Comparison of ENCODE assay signal across 1 cellular context in the genomic region with DNA sequence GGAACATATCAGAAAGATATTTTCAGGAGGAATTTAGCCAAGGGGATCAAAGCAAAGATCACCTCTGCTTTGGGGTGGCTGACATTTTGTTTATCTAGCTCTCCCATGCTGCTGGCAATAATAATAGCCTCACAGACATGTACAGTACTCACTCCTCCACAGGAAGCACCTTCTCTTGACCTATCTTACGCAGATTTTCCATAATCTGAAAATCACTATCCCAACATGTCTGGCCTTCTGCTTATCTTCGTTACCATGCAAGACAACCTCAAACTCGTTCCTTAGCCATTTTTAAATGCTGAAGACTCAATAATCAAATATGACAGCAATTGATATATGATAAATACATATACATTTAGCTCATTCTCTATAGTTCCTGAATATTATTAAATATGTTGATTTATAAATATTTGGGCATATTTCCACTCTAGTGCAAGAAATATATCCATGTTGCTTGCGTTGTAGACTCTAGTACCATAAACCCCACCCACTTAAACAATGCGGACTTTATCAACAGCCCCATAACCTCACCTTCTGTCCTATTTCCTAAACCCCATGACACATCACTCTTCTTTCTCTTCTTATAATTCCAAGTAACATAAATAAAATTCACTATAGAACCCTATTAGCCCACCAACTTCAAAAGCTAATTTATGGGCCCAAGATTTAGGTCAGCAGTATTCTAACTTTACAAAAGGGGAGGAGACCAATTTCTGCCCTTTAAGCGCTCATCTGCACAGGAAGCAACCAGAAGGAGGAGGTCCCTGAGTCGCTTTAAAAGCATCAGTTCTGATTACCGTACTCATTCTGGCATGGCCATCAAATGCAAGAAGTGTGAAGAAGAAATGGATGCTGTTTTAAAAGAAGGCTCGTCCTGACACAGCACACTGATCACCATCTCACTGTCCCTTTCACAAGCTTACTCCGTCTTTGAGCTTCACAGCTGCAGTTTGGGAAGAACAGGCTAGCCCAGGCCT.
TF ChIP-seq lines count a peak whose summit lies in the region.

No MANE protein-coding gene starts in this region.

TF ChIP-seq in K562, 482 proteins besides CTCF, POLR2A, EP300 and RAD21 (continued from another document and continues in another):
- TF ChIP-seq TOE1 (IDR thresholded peaks at IDR 0.05; ENCODE audit: borderline replicate concordance) (no peak), TOE1 (CRISPR knock-in tag; IDR thresholded peaks at IDR 0.05; ENCODE audit: borderline replicate concordance, low read depth) (no peak), CREB5 (CRISPR knock-in tag; IDR thresholded peaks at IDR 0.05) (no peak), HLTF (IDR thresholded peaks at IDR 0.05) (no peak), ZNF785 (CRISPR knock-in tag; IDR thresholded peaks at IDR 0.05) (no peak), HES1 (IDR thresholded peaks at IDR 0.05; ENCODE audit: low read depth) (peak; percentile 58; the same call in 1 of the 2 replicates), CSDE1 (IDR thresholded peaks at IDR 0.05) (no peak), TRIM25 (IDR thresholded peaks at IDR 0.05; ENCODE audit: borderline replicate concordance) (no peak), HDAC3 (IDR thresholded peaks at IDR 0.05; ENCODE audit: borderline replicate concordance, partially characterized antibody) (peak; percentile 88), CBFA2T3 (IDR thresholded peaks at IDR 0.05) (peak; percentile 97), ZNF764 (CRISPR knock-in tag; IDR thresholded peaks at IDR 0.05; ENCODE audit: low read depth) (no peak), CTCFL (IDR thresholded peaks at IDR 0.05; ENCODE audit: borderline replicate concordance, insufficient read depth, low read depth, low read length, poor library complexity, severe bottlenecking) (no peak), GTF3C2 (IDR thresholded peaks at IDR 0.05; ENCODE audit: borderline replicate concordance, extremely low read depth, insufficient read length) (no peak), GATAD2B (IDR thresholded peaks at IDR 0.05; ENCODE audit: borderline replicate concordance) (peak; percentile 57; the same call in 1 of the 2 replicates), RBBP5 (IDR thresholded peaks at IDR 0.05; ENCODE audit: borderline replicate concordance, insufficient read depth, low read length, poor library complexity, severe bottlenecking) (no peak), KLF10 (CRISPR knock-in tag; IDR thresholded peaks at IDR 0.05) (no peak), ZNF395 (CRISPR knock-in tag; IDR thresholded peaks at IDR 0.05) (0 out of 2 replicates have a peak, but pooled peaks have one; percentile 50), ZNF408 (CRISPR knock-in tag; IDR thresholded peaks at IDR 0.05; ENCODE audit: low read depth) (no peak), KAT8 (IDR thresholded peaks at IDR 0.05; ENCODE audit: low read depth) (no peak), ZNF165 (CRISPR knock-in tag; IDR thresholded peaks at IDR 0.05; ENCODE audit: borderline replicate concordance) (no peak), EWSR1 (IDR thresholded peaks at IDR 0.05; ENCODE audit: borderline replicate concordance, low read depth, partially characterized antibody) (no peak), PTRF (tag; IDR thresholded peaks at IDR 0.05) (no peak), PML (IDR thresholded peaks at IDR 0.05; ENCODE audit: low read length) (peak; percentile 86), HNRNPUL1 (IDR thresholded peaks at IDR 0.05; ENCODE audit: low read length) (no peak), BRF2 (IDR thresholded peaks at IDR 0.05; ENCODE audit: borderline replicate concordance, insufficient read depth, insufficient read length) (no peak)
- TF ChIP-seq, protein P1, sequence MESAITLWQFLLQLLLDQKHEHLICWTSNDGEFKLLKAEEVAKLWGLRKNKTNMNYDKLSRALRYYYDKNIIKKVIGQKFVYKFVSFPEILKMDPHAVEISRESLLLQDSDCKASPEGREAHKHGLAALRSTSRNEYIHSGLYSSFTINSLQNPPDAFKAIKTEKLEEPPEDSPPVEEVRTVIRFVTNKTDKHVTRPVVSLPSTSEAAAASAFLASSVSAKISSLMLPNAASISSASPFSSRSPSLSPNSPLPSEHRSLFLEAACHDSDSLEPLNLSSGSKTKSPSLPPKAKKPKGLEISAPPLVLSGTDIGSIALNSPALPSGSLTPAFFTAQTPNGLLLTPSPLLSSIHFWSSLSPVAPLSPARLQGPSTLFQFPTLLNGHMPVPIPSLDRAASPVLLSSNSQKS (CRISPR knock-in tag; IDR thresholded peaks at IDR 0.05), result no peak
- TF ChIP-seq, protein P2, sequence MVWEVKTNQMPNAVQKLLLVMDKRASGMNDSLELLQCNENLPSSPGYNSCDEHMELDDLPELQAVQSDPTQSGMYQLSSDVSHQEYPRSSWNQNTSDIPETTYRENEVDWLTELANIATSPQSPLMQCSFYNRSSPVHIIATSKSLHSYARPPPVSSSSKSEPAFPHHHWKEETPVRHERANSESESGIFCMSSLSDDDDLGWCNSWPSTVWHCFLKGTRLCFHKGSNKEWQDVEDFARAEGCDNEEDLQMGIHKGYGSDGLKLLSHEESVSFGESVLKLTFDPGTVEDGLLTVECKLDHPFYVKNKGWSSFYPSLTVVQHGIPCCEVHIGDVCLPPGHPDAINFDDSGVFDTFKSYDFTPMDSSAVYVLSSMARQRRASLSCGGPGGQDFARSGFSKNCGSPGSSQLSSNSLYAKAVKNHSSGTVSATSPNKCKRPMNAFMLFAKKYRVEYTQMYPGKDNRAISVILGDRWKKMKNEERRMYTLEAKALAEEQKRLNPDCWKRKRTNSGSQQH (CRISPR knock-in tag; IDR thresholded peaks at IDR 0.05), result no peak
- TF ChIP-seq, protein P3, sequence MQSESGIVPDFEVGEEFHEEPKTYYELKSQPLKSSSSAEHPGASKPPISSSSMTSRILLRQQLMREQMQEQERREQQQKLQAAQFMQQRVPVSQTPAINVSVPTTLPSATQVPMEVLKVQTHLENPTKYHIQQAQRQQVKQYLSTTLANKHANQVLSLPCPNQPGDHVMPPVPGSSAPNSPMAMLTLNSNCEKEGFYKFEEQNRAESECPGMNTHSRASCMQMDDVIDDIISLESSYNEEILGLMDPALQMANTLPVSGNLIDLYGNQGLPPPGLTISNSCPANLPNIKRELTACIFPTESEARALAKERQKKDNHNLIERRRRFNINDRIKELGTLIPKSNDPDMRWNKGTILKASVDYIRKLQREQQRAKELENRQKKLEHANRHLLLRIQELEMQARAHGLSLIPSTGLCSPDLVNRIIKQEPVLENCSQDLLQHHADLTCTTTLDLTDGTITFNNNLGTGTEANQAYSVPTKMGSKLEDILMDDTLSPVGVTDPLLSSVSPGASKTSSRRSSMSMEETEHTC (IDR thresholded peaks at IDR 0.05), result no peak
- TF ChIP-seq, protein P4, sequence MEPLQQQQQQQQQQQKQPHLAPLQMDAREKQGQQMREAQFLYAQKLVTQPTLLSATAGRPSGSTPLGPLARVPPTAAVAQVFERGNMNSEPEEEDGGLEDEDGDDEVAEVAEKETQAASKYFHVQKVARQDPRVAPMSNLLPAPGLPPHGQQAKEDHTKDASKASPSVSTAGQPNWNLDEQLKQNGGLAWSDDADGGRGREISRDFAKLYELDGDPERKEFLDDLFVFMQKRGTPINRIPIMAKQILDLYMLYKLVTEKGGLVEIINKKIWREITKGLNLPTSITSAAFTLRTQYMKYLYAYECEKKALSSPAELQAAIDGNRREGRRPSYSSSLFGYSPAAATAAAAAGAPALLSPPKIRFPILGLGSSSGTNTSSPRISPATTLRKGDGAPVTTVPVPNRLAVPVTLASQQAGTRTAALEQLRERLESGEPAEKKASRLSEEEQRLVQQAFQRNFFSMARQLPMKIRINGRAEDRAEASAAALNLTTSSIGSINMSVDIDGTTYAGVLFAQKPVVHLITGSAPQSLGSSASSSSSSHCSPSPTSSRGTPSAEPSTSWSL (CRISPR knock-in tag; IDR thresholded peaks at IDR 0.05; ENCODE audit: borderline replicate concordance), result no peak
